ENCODE assay signal across 1 cellular context in the genomic region with DNA sequence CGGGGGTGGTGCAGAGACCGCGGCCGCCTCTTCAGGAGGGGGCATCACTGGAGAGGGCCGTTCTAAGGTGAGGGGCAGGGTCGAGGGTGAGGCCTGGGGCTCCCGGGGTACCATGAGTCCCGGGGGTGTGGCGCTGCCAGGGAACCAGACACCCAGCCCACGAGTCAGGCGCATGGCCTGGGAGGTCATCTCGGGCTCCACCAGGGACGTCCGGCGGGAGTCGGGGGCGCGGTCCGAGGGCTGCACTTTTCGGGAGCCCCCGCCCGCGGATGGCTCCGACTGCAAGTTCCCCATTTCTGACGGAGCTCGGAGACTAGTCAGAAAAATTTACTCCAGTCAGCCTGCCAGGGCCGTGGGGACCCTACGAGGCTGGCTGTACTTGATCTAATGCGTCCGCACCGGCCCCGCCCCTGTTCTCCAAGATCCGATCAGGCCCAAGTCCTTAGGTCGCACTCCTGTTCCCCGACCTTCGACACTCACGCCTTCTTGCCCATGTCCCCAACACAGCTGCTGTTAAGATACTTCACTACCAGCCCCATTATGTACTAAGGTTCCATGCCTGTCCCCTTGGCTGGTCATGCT.
TF ChIP-seq lines count a peak whose summit lies in the region.

No MANE protein-coding gene starts in this region.

TF ChIP-seq in HepG2, 621 proteins besides CTCF, POLR2A, EP300 and RAD21:
- TF ChIP-seq CCDC6 (CRISPR knock-in tag; IDR thresholded peaks at IDR 0.05) (no peak), AKAP8 (CRISPR knock-in tag; IDR thresholded peaks at IDR 0.05) (0 out of 2 replicates have a peak, but pooled peaks have one; percentile 1)
